ENCODE assay signal across 2 cellular contexts in the genomic region with DNA sequence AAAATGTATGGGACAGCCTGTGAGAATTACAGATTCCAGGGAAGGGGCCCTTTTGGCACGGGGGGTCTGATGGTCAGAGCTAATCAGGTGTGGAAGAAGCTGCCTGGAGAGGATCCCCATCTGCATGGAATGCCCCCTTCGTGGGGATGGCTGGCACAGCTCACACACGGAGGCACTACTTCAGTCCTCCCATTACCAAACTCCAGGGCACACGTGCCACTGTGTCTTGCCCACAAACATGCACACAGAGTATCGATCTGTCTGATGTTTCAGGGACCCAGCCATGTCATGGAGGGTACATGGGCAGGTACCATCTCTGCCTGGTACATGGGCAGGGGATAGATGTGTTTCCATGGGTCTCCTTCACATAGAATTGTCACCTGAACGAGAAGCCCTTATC.
TF ChIP-seq lines count a peak whose summit lies in the region.

No MANE protein-coding gene starts in this region.

TF ChIP-seq in IMR-90, 13 proteins besides CTCF, POLR2A, EP300 and RAD21:
- no peak for TF ChIP-seq SMC3 (IDR thresholded peaks at IDR 0.05; ENCODE audit: low read depth, low read length)
- TF ChIP-seq MAFK (IDR thresholded peaks at IDR 0.05; ENCODE audit: low read depth, low read length) = no peak
- no peak for TF ChIP-seq RFX5 (IDR thresholded peaks at IDR 0.05; ENCODE audit: low read depth, low read length)
TF ChIP-seq in IMR-90: peak in this region for 0.

TF ChIP-seq in H1, 55 proteins besides CTCF, POLR2A, EP300 and RAD21:
- TF ChIP-seq SP4 (IDR thresholded peaks at IDR 0.05; ENCODE audit: low read length) (no peak), RNF2 (IDR thresholded peaks at IDR 0.05; ENCODE audit: borderline replicate concordance, low read depth, low read length, missing control alignments, poor library complexity, severe bottlenecking) (no peak), HDAC6 (IDR thresholded peaks at IDR 0.05; ENCODE audit: low read depth, low read length) (no peak), CBX5 (IDR thresholded peaks at IDR 0.05; ENCODE audit: low read depth, low read length) (no peak), NANOG (IDR thresholded peaks at IDR 0.05; ENCODE audit: insufficient read depth, low read depth, low read length, poor library complexity, severe bottlenecking) (no peak), EGR1 (IDR thresholded peaks at IDR 0.05; ENCODE audit: borderline replicate concordance, low read depth, low read length) (no peak), SIX5 (IDR thresholded peaks at IDR 0.05; ENCODE audit: low read depth, low read length) (no peak), BACH1 (IDR thresholded peaks at IDR 0.05; ENCODE audit: low read length) (no peak), CHD1 (IDR thresholded peaks at IDR 0.05; ENCODE audit: low read depth, low read length) (no peak), NRF1 (IDR thresholded peaks at IDR 0.05; ENCODE audit: low read depth, low read length) (no peak), ZNF274 (IDR thresholded peaks at IDR 0.05; ENCODE audit: borderline replicate concordance, extremely low read depth, low read length) (no peak), PHF8 (conservative IDR thresholded peaks at IDR 0.05; ENCODE audit: low read depth, low read length) (no peak), TAF1 (IDR thresholded peaks at IDR 0.05; ENCODE audit: low read depth, low read length) (no peak), BCL11A (IDR thresholded peaks at IDR 0.05; ENCODE audit: low read depth in 2 of 2, low read length in 2 of 2) (no peak), JUND (IDR thresholded peaks at IDR 0.05; ENCODE audit: low read length) (no peak), SRF (IDR thresholded peaks at IDR 0.05; ENCODE audit: low read depth, low read length) (no peak), TAF7 (optimal IDR thresholded peaks at IDR 0.05; ENCODE audit: borderline replicate concordance, low read depth, low read length) (no peak)
TF ChIP-seq in H1: peak in this region for 0.
